In the genomic region with DNA sequence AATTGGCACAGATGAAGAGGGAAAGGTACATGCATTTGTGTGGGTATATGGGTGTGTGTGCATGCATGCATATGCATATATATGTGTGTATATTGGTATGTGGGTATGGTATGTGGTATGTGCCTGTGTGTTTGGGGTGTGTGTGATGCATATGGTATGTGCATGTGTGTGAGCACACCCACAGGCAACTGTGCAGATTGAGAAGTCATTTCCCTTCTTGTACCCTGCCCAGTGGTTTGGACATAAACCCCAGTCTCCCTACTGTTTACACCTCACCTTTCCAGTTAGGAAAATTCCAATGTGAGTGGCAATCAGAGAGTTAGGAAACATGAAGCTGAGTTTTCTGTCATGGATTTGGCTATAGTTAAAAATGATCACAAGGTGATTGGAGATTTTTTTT, we compare ENCODE assay signal across 2 cellular contexts.
TF ChIP-seq lines count a peak whose summit lies in the region.

No MANE protein-coding gene starts in this region.

TF ChIP-seq in liver, 16 proteins besides CTCF, POLR2A, EP300 and RAD21 (continued from another document):
- TF ChIP-seq, protein P1, sequence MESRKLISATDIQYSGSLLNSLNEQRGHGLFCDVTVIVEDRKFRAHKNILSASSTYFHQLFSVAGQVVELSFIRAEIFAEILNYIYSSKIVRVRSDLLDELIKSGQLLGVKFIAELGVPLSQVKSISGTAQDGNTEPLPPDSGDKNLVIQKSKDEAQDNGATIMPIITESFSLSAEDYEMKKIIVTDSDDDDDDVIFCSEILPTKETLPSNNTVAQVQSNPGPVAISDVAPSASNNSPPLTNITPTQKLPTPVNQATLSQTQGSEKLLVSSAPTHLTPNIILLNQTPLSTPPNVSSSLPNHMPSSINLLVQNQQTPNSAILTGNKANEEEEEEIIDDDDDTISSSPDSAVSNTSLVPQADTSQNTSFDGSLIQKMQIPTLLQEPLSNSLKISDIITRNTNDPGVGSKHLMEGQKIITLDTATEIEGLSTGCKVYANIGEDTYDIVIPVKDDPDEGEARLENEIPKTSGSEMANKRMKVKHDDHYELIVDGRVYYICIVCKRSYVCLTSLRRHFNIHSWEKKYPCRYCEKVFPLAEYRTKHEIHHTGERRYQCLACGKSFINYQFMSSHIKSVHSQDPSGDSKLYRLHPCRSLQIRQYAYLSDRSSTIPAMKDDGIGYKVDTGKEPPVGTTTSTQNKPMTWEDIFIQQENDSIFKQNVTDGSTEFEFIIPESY (IDR thresholded peaks at IDR 0.05): no peak
- TF ChIP-seq SP1 (IDR thresholded peaks at IDR 0.05): peak; percentile 27

TF ChIP-seq in HepG2, 621 proteins besides CTCF, POLR2A, EP300 and RAD21 (continued from another document):
- TF ChIP-seq, protein P2, sequence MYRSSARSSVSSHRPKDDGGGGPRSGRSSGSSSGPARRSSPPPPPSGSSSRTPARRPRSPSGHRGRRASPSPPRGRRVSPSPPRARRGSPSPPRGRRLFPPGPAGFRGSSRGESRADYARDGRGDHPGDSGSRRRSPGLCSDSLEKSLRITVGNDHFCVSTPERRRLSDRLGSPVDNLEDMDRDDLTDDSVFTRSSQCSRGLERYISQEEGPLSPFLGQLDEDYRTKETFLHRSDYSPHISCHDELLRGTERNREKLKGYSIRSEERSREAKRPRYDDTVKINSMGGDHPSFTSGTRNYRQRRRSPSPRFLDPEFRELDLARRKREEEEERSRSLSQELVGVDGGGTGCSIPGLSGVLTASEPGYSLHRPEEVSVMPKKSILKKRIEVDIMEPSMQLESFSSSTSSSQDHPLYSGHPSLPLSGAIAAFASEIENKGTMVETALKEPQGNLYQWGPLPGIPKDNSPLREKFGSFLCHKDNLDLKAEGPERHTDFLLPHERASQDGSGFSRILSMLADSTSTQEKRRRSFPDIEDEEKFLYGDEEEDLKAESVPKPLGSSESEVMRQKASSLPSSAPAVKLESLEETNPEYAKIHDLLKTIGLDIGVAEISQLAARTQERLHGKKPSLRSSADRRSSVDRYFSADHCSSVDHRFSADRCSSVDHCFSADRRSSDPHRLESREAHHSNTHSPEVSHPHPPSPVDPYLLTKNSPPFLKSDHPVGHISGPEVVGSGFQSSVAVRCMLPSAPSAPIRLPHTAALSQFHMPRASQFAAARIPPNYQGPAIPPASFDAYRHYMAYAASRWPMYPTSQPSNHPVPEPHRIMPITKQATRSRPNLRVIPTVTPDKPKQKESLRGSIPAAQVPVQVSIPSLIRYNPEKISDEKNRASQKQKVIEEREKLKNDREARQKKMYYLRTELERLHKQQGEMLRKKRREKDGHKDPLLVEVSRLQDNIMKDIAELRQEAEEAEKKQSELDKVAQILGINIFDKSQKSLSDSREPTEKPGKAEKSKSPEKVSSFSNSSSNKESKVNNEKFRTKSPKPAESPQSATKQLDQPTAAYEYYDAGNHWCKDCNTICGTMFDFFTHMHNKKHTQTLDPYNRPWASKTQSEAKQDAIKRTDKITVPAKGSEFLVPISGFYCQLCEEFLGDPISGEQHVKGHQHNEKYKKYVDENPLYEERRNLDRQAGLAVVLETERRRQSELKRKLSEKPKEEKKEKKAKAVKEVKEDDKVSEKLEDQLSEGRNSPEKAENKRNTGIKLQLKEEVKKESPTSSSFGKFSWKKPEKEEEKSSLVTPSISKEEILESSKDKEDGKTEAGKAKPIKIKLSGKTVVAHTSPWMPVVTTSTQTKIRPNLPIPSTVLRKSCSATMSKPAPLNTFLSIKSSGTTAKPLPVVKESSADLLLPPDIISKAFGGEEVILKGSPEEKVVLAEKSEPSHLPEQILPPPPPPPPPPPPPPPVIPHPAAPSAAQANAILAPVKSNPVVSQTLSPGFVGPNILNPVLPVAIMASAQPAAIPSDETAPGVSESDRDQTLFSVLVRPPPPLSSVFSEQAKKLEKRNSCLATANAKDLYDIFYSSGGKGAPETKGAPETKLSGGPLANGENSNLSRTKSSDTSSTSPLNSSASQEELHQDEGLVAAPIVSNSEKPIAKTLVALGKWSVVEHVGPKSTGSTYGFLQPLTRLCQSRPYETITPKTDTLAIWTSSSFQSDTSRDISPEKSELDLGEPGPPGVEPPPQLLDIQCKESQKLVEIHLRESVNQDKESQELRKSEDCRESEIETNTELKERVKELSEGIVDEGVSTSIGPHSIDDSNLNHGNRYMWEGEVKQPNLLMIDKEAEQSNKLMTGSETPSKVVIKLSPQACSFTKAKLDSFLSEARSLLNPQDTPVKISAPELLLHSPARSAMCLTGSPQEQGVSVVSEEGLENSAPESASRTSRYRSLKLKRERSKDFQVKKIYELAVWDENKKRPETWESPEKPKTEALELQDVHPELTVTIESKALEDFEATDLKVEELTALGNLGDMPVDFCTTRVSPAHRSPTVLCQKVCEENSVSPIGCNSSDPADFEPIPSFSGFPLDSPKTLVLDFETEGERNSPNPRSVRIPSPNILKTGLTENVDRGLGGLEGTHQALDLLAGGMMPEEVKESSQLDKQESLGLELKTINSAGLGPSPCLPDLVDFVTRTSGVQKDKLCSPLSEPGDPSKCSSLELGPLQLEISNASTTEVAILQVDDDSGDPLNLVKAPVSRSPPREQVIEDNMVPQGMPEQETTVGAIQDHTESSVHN (CRISPR knock-in tag; IDR thresholded peaks at IDR 0.05): no peak
- TF ChIP-seq ZNF136 (CRISPR knock-in tag; IDR thresholded peaks at IDR 0.05; ENCODE audit: low read depth) (no peak), REL (CRISPR knock-in tag; conservative IDR thresholded peaks at IDR 0.05) (no peak), MTF1 (CRISPR knock-in tag; IDR thresholded peaks at IDR 0.05) (no peak), NFE2L1 (CRISPR knock-in tag; IDR thresholded peaks at IDR 0.05; ENCODE audit: borderline replicate concordance) (no peak), HNRNPL (IDR thresholded peaks at IDR 0.05; ENCODE audit: low read depth, low read length) (no peak), ZNF7 (CRISPR knock-in tag; IDR thresholded peaks at IDR 0.05) (no peak), ZNF775 (CRISPR knock-in tag; IDR thresholded peaks at IDR 0.05; ENCODE audit: borderline replicate concordance) (no peak), KLF9 (CRISPR knock-in tag; IDR thresholded peaks at IDR 0.05; ENCODE audit: low read depth) (no peak)
- TF ChIP-seq, protein P3, sequence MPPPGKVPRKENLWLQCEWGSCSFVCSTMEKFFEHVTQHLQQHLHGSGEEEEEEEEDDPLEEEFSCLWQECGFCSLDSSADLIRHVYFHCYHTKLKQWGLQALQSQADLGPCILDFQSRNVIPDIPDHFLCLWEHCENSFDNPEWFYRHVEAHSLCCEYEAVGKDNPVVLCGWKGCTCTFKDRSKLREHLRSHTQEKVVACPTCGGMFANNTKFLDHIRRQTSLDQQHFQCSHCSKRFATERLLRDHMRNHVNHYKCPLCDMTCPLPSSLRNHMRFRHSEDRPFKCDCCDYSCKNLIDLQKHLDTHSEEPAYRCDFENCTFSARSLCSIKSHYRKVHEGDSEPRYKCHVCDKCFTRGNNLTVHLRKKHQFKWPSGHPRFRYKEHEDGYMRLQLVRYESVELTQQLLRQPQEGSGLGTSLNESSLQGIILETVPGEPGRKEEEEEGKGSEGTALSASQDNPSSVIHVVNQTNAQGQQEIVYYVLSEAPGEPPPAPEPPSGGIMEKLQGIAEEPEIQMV (CRISPR knock-in tag; IDR thresholded peaks at IDR 0.05; ENCODE audit: low read depth): no peak
- TF ChIP-seq, protein P4, sequence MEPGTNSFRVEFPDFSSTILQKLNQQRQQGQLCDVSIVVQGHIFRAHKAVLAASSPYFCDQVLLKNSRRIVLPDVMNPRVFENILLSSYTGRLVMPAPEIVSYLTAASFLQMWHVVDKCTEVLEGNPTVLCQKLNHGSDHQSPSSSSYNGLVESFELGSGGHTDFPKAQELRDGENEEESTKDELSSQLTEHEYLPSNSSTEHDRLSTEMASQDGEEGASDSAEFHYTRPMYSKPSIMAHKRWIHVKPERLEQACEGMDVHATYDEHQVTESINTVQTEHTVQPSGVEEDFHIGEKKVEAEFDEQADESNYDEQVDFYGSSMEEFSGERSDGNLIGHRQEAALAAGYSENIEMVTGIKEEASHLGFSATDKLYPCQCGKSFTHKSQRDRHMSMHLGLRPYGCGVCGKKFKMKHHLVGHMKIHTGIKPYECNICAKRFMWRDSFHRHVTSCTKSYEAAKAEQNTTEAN (CRISPR knock-in tag; conservative IDR thresholded peaks at IDR 0.05): no peak
- TF ChIP-seq, protein P5, sequence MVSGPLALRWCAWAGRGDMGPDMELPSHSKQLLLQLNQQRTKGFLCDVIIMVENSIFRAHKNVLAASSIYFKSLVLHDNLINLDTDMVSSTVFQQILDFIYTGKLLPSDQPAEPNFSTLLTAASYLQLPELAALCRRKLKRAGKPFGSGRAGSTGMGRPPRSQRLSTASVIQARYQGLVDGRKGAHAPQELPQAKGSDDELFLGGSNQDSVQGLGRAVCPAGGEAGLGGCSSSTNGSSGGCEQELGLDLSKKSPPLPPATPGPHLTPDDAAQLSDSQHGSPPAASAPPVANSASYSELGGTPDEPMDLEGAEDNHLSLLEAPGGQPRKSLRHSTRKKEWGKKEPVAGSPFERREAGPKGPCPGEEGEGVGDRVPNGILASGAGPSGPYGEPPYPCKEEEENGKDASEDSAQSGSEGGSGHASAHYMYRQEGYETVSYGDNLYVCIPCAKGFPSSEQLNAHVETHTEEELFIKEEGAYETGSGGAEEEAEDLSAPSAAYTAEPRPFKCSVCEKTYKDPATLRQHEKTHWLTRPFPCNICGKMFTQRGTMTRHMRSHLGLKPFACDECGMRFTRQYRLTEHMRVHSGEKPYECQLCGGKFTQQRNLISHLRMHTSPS (CRISPR knock-in tag; IDR thresholded peaks at IDR 0.05; ENCODE audit: low read depth): no peak
- TF ChIP-seq, protein P6, sequence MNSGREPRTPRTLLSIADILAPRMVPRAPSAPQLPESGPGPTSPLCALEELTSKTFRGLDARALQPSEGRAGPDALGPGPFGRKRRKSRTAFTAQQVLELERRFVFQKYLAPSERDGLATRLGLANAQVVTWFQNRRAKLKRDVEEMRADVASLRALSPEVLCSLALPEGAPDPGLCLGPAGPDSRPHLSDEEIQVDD (CRISPR knock-in tag; IDR thresholded peaks at IDR 0.05; ENCODE audit: borderline replicate concordance): no peak
